21 cellular contexts compared by ENCODE assay signal in genomic region chr7:69433086-69433485, GRCh38.
"Had no signal": no experiment of that assay in that cellular context is flagged by ENCODE, and none has a peak within 500 bp of the region (broad histone marks: within the 10 kb centered on the region; RNA-seq: fewer than 3 reads in every experiment).

No MANE protein-coding gene starts in this region.

- H3K9me3 ChIP-seq: left ventricle myocardium inferior, neutrophil, ovary, right atrium auricular region, right lobe of liver, tibial nerve, uterus had no signal

- DNase-seq: islet precursor cell; left ventricle myocardium inferior; mesendoderm; naive B cell; natural killer cell; nephron progenitor cell; occipital lobe; ovary; right lobe of liver; stimulated activated CD4-positive, alpha-beta T cell treated with anti-CD3 and anti-CD28 coated beads, Interleukin-2, amount 100 ng/mL, for 24 hours; stimulated activated CD4-positive, alpha-beta T cell treated with anti-CD3 and anti-CD28 coated beads, Interleukin-4, amount 100 ng/mL, for 1 hour; stimulated activated naive CD4-positive, alpha-beta T cell treated with Interleukin-2 at 50 U/mL for 16 hours; stimulated activated naive CD8-positive, alpha-beta T cell treated with anti-CD3 and anti-CD28 coated beads, Interleukin-15, amount 100 ng/mL, for 72 hours; substantia nigra; uterus had no signal

- H3K27ac ChIP-seq: left ventricle myocardium inferior, neural progenitor cell, neutrophil, ovary, right atrium auricular region, right lobe of liver, tibial nerve, uterus had no signal

- H3K4me2 ChIP-seq: neural progenitor cell, smooth muscle cell had no signal

- H2AFZ ChIP-seq: neural progenitor cell had no signal

- H3K4me1 ChIP-seq: right lobe of liver had no signal

- H3K27me3 ChIP-seq: neural progenitor cell, ovary, right atrium auricular region, right lobe of liver, tibial nerve, uterus had no signal

- H3K9ac ChIP-seq: neural progenitor cell had no signal

- H3K36me3 ChIP-seq: left ventricle myocardium inferior, neural progenitor cell, neutrophil, ovary, right atrium auricular region, right lobe of liver, tibial nerve, uterus had no signal

- H3K4me3 ChIP-seq: left ventricle myocardium inferior, lung, neural progenitor cell, ovary, right atrium auricular region, right lobe of liver, smooth muscle cell, tibial nerve, uterus had no signal
